ENCODE assay signal across 19 cellular contexts in the genomic region with DNA sequence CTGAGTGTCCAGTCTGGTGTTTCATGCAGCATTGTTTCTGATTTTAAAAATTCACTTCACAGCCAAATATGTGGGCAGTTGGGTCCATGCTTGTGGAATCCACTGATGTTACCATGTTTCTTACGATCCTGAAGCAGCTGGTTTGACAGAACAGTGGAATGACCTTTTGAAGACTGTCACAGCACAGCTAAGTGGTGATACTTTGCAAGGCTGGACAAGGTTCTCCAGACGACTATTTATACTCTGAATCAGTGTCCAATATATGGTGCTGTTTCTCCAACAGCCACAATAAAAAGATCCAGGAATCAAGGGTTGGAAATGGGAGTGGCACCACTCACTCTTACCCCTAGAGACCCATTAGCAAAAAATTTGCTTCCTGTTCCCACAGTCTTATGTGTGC.
"Had no signal": no experiment of that assay in that cellular context is flagged by ENCODE, and none has a peak within 500 bp of the region (broad histone marks: within the 10 kb centered on the region; RNA-seq: fewer than 3 reads in every experiment).

No MANE protein-coding gene starts in this region.

- ATAC-seq: SK-N-SH treated with all-trans-retinoic acid at 6 μM for 48 hours had no signal

- H3K36me3 ChIP-seq: SJCRH30 had no signal

- H3K4me3 ChIP-seq: SJCRH30 had no signal

- H3K27ac ChIP-seq: SJCRH30 had no signal

- H3K27me3 ChIP-seq: SJCRH30 had no signal

- H3K9me3 ChIP-seq: SJCRH30 had no signal

- H3K4me1 ChIP-seq: SJCRH30 had no signal

- DNase-seq: KBM-7, MV-4-11, NCI-H1048, NCI-H1105, NCI-H1436 treated with DMSO at 0.1 percent for 48 hours, NCI-H1694, NCI-H2029, NCI-H2081 treated with DMSO at 0.1 percent for 48 hours, NCI-H2171, NCI-H226, NCI-H446, NCI-H510A, NCI-H524 treated with DMSO at 0.1 percent for 48 hours, NCI-H69, NCI-H774, RPMI8226, SHP77 treated with DMSO at 0.1 percent for 48 hours, SJCRH30 had no signal
